Comparison of ENCODE assay signal across 1 cellular context in genomic region chr2:8159966-8160603, GRCh38.
TF ChIP-seq lines count a peak whose summit lies in the region.

No MANE protein-coding gene starts in this region.

TF ChIP-seq in HepG2, 621 proteins besides CTCF, POLR2A, EP300 and RAD21 (continued from another document and continues in another):
- TF ChIP-seq PBX3 (CRISPR knock-in tag; IDR thresholded peaks at IDR 0.05; ENCODE audit: borderline replicate concordance) = no peak
- peak; percentile 68 for TF ChIP-seq ZNF263 (CRISPR knock-in tag; IDR thresholded peaks at IDR 0.05)
- no peak for TF ChIP-seq ARID2 (CRISPR knock-in tag; IDR thresholded peaks at IDR 0.05; ENCODE audit: borderline replicate concordance)
- no peak for TF ChIP-seq NONO (IDR thresholded peaks at IDR 0.05)
- 0 out of 2 replicates have a peak, but pooled peaks have one; percentile 4 for TF ChIP-seq NONO (CRISPR knock-in tag; conservative IDR thresholded peaks at IDR 0.05)
- peak; percentile 33; the same call in 1 of the 2 replicates for TF ChIP-seq NR2F6 (IDR thresholded peaks at IDR 0.05)
- TF ChIP-seq NR2F6 (CRISPR knock-in tag; IDR thresholded peaks at IDR 0.05) = peak; percentile 66; the same call in 1 of the 2 replicates
- peak; percentile 20; the same call in 1 of the 2 replicates for TF ChIP-seq ZMYM4 (CRISPR knock-in tag; IDR thresholded peaks at IDR 0.05)
- no peak for TF ChIP-seq TSC22D2 (CRISPR knock-in tag; IDR thresholded peaks at IDR 0.05; ENCODE audit: borderline replicate concordance)
- TF ChIP-seq, protein P1, sequence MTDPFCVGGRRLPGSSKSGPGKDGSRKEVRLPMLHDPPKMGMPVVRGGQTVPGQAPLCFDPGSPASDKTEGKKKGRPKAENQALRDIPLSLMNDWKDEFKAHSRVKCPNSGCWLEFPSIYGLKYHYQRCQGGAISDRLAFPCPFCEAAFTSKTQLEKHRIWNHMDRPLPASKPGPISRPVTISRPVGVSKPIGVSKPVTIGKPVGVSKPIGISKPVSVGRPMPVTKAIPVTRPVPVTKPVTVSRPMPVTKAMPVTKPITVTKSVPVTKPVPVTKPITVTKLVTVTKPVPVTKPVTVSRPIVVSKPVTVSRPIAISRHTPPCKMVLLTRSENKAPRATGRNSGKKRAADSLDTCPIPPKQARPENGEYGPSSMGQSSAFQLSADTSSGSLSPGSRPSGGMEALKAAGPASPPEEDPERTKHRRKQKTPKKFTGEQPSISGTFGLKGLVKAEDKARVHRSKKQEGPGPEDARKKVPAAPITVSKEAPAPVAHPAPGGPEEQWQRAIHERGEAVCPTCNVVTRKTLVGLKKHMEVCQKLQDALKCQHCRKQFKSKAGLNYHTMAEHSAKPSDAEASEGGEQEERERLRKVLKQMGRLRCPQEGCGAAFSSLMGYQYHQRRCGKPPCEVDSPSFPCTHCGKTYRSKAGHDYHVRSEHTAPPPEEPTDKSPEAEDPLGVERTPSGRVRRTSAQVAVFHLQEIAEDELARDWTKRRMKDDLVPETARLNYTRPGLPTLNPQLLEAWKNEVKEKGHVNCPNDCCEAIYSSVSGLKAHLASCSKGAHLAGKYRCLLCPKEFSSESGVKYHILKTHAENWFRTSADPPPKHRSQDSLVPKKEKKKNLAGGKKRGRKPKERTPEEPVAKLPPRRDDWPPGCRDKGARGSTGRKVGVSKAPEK (CRISPR knock-in tag; IDR thresholded peaks at IDR 0.05; ENCODE audit: borderline replicate concordance) = peak; percentile 69; the same call in 1 of the 2 replicates
- TF ChIP-seq SIN3A (IDR thresholded peaks at IDR 0.05; ENCODE audit: borderline replicate concordance, low read depth, low read length) = no peak
- no peak for TF ChIP-seq ZNF766 (CRISPR knock-in tag; IDR thresholded peaks at IDR 0.05; ENCODE audit: borderline replicate concordance)
- 0 out of 2 replicates have a peak, but pooled peaks have one; percentile 2 for TF ChIP-seq ZNF747 (CRISPR knock-in tag; IDR thresholded peaks at IDR 0.05; ENCODE audit: borderline replicate concordance)
- peak; percentile 6; the same call in 1 of the 2 replicates for TF ChIP-seq ZBTB38 (CRISPR knock-in tag; IDR thresholded peaks at IDR 0.05)
- peak; percentile 98 for TF ChIP-seq ZKSCAN5 (CRISPR knock-in tag; IDR thresholded peaks at IDR 0.05)
- no peak for TF ChIP-seq ZNF354B (CRISPR knock-in tag; IDR thresholded peaks at IDR 0.05)
- TF ChIP-seq ZSCAN31 (CRISPR knock-in tag; IDR thresholded peaks at IDR 0.05; ENCODE audit: low read depth) = 0 out of 2 replicates have a peak, but pooled peaks have one; percentile 3
- no peak for TF ChIP-seq ZNF781 (CRISPR knock-in tag; IDR thresholded peaks at IDR 0.05; ENCODE audit: borderline replicate concordance, not compliant biosample characterization)
- no peak for TF ChIP-seq NBN (conservative IDR thresholded peaks at IDR 0.05)
- TF ChIP-seq HNF4A (CRISPR knock-in tag; IDR thresholded peaks at IDR 0.05) = peak; percentile 47; the same call in 1 of the 2 replicates
- TF ChIP-seq RBAK (CRISPR knock-in tag; IDR thresholded peaks at IDR 0.05) = peak; percentile 97
- TF ChIP-seq ZNF839 (CRISPR knock-in tag; IDR thresholded peaks at IDR 0.05; ENCODE audit: borderline replicate concordance) = no peak
- TF ChIP-seq ZNF251 (CRISPR knock-in tag; IDR thresholded peaks at IDR 0.05) = no peak
- TF ChIP-seq CBX1 (IDR thresholded peaks at IDR 0.05; ENCODE audit: low read depth) = no peak
- TF ChIP-seq RXRB (CRISPR knock-in tag; IDR thresholded peaks at IDR 0.05; ENCODE audit: borderline replicate concordance) = peak; percentile 49; the same call in 1 of the 2 replicates
- no peak for TF ChIP-seq ZNF3 (CRISPR knock-in tag; IDR thresholded peaks at IDR 0.05)
- no peak for TF ChIP-seq HNF4G (IDR thresholded peaks at IDR 0.05; ENCODE audit: borderline replicate concordance, low read depth, low read length)
- no peak for TF ChIP-seq HNF4G (CRISPR knock-in tag; IDR thresholded peaks at IDR 0.05; ENCODE audit: borderline replicate concordance, low read depth)
- no peak for TF ChIP-seq SKI (IDR thresholded peaks at IDR 0.05; ENCODE audit: partially characterized antibody)
- TF ChIP-seq MTA1 (CRISPR knock-in tag; IDR thresholded peaks at IDR 0.05; ENCODE audit: borderline replicate concordance) = no peak
- no peak for TF ChIP-seq YEATS2 (CRISPR knock-in tag; IDR thresholded peaks at IDR 0.05; ENCODE audit: borderline replicate concordance)
- TF ChIP-seq ZNF451 (CRISPR knock-in tag; IDR thresholded peaks at IDR 0.05) = no peak
- no peak for TF ChIP-seq ZHX1 (CRISPR knock-in tag; IDR thresholded peaks at IDR 0.05; ENCODE audit: low read depth)
- TF ChIP-seq ZNF230 (CRISPR knock-in tag; IDR thresholded peaks at IDR 0.05) = no peak
- TF ChIP-seq TEAD3 (CRISPR knock-in tag; optimal IDR thresholded peaks at IDR 0.05; ENCODE audit: borderline replicate concordance) = peak; percentile 30
- TF ChIP-seq ZNF775 (CRISPR knock-in tag; IDR thresholded peaks at IDR 0.05; ENCODE audit: borderline replicate concordance) = no peak
- TF ChIP-seq TIGD3 (CRISPR knock-in tag; IDR thresholded peaks at IDR 0.05; ENCODE audit: borderline replicate concordance) = no peak
- no peak for TF ChIP-seq ZNF24 (IDR thresholded peaks at IDR 0.05)
- TF ChIP-seq KDM5A (IDR thresholded peaks at IDR 0.05; ENCODE audit: borderline replicate concordance, low read length) = no peak
- TF ChIP-seq, protein P2, sequence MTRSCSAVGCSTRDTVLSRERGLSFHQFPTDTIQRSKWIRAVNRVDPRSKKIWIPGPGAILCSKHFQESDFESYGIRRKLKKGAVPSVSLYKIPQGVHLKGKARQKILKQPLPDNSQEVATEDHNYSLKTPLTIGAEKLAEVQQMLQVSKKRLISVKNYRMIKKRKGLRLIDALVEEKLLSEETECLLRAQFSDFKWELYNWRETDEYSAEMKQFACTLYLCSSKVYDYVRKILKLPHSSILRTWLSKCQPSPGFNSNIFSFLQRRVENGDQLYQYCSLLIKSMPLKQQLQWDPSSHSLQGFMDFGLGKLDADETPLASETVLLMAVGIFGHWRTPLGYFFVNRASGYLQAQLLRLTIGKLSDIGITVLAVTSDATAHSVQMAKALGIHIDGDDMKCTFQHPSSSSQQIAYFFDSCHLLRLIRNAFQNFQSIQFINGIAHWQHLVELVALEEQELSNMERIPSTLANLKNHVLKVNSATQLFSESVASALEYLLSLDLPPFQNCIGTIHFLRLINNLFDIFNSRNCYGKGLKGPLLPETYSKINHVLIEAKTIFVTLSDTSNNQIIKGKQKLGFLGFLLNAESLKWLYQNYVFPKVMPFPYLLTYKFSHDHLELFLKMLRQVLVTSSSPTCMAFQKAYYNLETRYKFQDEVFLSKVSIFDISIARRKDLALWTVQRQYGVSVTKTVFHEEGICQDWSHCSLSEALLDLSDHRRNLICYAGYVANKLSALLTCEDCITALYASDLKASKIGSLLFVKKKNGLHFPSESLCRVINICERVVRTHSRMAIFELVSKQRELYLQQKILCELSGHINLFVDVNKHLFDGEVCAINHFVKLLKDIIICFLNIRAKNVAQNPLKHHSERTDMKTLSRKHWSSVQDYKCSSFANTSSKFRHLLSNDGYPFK (CRISPR knock-in tag; IDR thresholded peaks at IDR 0.05; ENCODE audit: borderline replicate concordance) = peak; percentile 32; the same call in 1 of the 2 replicates
- 0 out of 2 replicates have a peak, but pooled peaks have one; percentile 40 for TF ChIP-seq ZSCAN21 (CRISPR knock-in tag; IDR thresholded peaks at IDR 0.05; ENCODE audit: borderline replicate concordance)
- no peak for TF ChIP-seq ETV5 (CRISPR knock-in tag; IDR thresholded peaks at IDR 0.05; ENCODE audit: borderline replicate concordance)
- TF ChIP-seq SOX6 (IDR thresholded peaks at IDR 0.05) = no peak
- TF ChIP-seq SOX6 (CRISPR knock-in tag; IDR thresholded peaks at IDR 0.05) = peak; percentile 32; the same call in 1 of the 2 replicates
- TF ChIP-seq, protein P3, sequence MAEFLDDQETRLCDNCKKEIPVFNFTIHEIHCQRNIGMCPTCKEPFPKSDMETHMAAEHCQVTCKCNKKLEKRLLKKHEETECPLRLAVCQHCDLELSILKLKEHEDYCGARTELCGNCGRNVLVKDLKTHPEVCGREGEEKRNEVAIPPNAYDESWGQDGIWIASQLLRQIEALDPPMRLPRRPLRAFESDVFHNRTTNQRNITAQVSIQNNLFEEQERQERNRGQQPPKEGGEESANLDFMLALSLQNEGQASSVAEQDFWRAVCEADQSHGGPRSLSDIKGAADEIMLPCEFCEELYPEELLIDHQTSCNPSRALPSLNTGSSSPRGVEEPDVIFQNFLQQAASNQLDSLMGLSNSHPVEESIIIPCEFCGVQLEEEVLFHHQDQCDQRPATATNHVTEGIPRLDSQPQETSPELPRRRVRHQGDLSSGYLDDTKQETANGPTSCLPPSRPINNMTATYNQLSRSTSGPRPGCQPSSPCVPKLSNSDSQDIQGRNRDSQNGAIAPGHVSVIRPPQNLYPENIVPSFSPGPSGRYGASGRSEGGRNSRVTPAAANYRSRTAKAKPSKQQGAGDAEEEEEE (CRISPR knock-in tag; IDR thresholded peaks at IDR 0.05; ENCODE audit: borderline replicate concordance) = no peak
- TF ChIP-seq TARDBP (CRISPR knock-in tag; IDR thresholded peaks at IDR 0.05) = peak; percentile 17; the same call in 1 of the 2 replicates
- TF ChIP-seq, protein P4, sequence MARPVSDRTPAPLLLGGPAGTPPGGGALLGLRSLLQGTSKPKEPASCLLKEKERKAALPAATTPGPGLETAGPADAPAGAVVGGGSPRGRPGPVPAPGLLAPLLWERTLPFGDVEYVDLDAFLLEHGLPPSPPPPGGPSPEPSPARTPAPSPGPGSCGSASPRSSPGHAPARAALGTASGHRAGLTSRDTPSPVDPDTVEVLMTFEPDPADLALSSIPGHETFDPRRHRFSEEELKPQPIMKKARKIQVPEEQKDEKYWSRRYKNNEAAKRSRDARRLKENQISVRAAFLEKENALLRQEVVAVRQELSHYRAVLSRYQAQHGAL (CRISPR knock-in tag; IDR thresholded peaks at IDR 0.05; ENCODE audit: not compliant biosample characterization) = no peak
- peak; percentile 76 for TF ChIP-seq ZFX (CRISPR knock-in tag; IDR thresholded peaks at IDR 0.05; ENCODE audit: low read depth)
- TF ChIP-seq, protein P5, sequence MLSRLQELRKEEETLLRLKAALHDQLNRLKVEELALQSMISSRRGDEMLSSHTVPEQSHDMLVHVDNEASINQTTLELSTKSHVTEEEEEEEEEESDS (CRISPR knock-in tag; IDR thresholded peaks at IDR 0.05; ENCODE audit: borderline replicate concordance) = peak; percentile 31; the same call in 1 of the 2 replicates
- no peak for TF ChIP-seq ZNF496 (CRISPR knock-in tag; IDR thresholded peaks at IDR 0.05; ENCODE audit: insufficient replicate concordance)
- no peak for TF ChIP-seq IRX3 (CRISPR knock-in tag; IDR thresholded peaks at IDR 0.05; ENCODE audit: borderline replicate concordance, low read depth)
- TF ChIP-seq ZSCAN30 (CRISPR knock-in tag; IDR thresholded peaks at IDR 0.05) = no peak
- TF ChIP-seq XRCC5 (optimal IDR thresholded peaks at IDR 0.05; ENCODE audit: low read length) = no peak
- TF ChIP-seq NR2F2 (IDR thresholded peaks at IDR 0.05; ENCODE audit: borderline replicate concordance, low read depth) = peak; percentile 50; the same call in 1 of the 2 replicates
- TF ChIP-seq ZSCAN20 (CRISPR knock-in tag; IDR thresholded peaks at IDR 0.05; ENCODE audit: borderline replicate concordance) = no peak
- TF ChIP-seq ZNF512 (CRISPR knock-in tag; IDR thresholded peaks at IDR 0.05) = 0 out of 2 replicates have a peak, but pooled peaks have one; percentile 5
- no peak for TF ChIP-seq CAMTA2 (CRISPR knock-in tag; IDR thresholded peaks at IDR 0.05; ENCODE audit: borderline replicate concordance)
- TF ChIP-seq IKZF4 (CRISPR knock-in tag; IDR thresholded peaks at IDR 0.05; ENCODE audit: borderline replicate concordance, low read depth, not compliant biosample characterization) = no peak
